Comparison of ENCODE assay signal across 10 cellular contexts in the genomic region with DNA sequence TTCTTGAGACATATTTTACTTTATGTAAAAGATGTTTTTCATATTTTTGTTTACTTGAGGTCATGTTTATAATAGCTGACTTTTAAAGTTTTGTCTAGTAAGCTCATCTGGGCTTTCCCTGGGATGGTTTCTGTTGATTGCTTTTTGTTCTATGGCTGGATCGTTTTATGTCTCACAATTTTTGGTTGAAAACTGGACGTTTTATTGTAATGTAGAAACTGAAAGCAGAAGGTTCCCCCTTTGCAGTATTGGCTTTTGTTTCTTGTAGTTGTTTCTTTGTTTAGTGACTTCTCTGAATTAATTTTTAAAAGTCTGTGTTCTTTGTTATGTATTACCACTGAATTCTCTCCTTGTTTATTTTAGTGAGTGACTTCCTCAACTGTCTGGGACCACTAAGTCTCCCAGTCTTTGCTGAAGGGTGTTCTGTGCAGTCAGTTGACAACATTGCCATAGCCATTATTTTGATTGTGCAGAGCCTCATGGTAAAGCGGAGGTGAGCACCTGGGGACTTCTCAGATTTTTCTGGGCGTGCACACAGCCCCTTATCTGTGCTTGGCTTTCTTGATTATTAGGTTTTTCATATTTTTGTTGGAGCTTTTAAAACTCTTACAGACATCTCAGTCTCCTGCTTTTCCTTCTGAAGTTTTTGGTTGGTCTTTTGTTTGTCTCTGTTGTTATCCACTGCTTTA. TPM values are rescaled to one million over a fixed set of nuclear protein-coding genes. Genes with fewer than 3 reads are reported as not detected.
A peak's percentile ranks its signal among the peaks of the same experiment; 100 is the strongest.
DNase-seq lines count a peak whose midpoint lies in the region; ATAC-seq, FAIRE-seq and TF ChIP-seq lines count a peak whose summit lies in the region.
"Had no signal": no experiment of that assay in that cellular context is flagged by ENCODE, and none has a peak within 500 bp of the region (broad histone marks: within the 10 kb centered on the region; RNA-seq: fewer than 3 reads in every experiment).

No MANE protein-coding gene starts in this region.

- H3K36me3 ChIP-seq in A673 (ENCODE audit: insufficient read depth, low read length, poor library complexity, severe bottlenecking) (no peaks in the 10 kb centered on the region), MM.1S (replicated peaks; ENCODE audit: insufficient read depth, low read length) (no peaks in the 10 kb centered on the region)
- H3K36me3 ChIP-seq: upper lobe of left lung had no signal

- peak overlapping the region; percentile 17 for H3K4me3 Mint-ChIP-seq in dendritic cell treated with granulocyte-macrophage colony-stimulating factor and Interleukin-4, amounts not matched to agents 40 ng/mL and 50 ng/mL, for 4 days

- FAIRE-seq in GM18507 (lab: Jason Lieb, UNC), result peak; percentile 65

- ATAC-seq in HG02852 (IDR thresholded peaks at IDR 0.05; ENCODE audit: unreplicated experiment), result no peak

- no peaks in the 10 kb centered on the region for H3K27me3 Mint-ChIP-seq in dendritic cell treated with granulocyte-macrophage colony-stimulating factor and Interleukin-4, amounts not matched to agents 40 ng/mL and 50 ng/mL, for 4 days

- H3K4me2 ChIP-seq in MM.1S (ENCODE audit: low read depth, low read length), result peak overlapping the region; percentile 60

- DNase-seq in A673 (ENCODE audit: low spot score) (no peak), GM18507 (ENCODE audit: extremely low spot score, insufficient read length, low read depth) (no peak), MM.1S (peak; percentile 19), SHP77 treated with DMSO at 0.1 percent for 48 hours (lab: John Stamatoyannopoulos, UW) (no peak), hypothalamus (lab: John Stamatoyannopoulos, UW) (no peak), AG08396 (ENCODE audit: low spot score) (no peak)
- DNase-seq: upper lobe of left lung had no signal

- no peaks in the 10 kb centered on the region for H3K27me3 ChIP-seq in A673 (replicated peaks; ENCODE audit: insufficient read depth, low read depth, low read length, poor library complexity)
- H3K27me3 ChIP-seq in MM.1S (replicated peaks; ENCODE audit: insufficient read depth, low read length), result no peaks in the 10 kb centered on the region
- H3K27me3 ChIP-seq: upper lobe of left lung had no signal

- H2AFZ ChIP-seq in MM.1S (ENCODE audit: low read length), result no peak overlapping the region
- H2AFZ ChIP-seq: parathyroid adenoma had no signal

- H3K79me2 ChIP-seq in MM.1S (ENCODE audit: low read length), result peaks cover 100% of the 10 kb centered on the region

- H3K9ac ChIP-seq in MM.1S (ENCODE audit: low read length), result no peak overlapping the region
- H3K9ac ChIP-seq: parathyroid adenoma had no signal

- H3K4me1 ChIP-seq in A673 (ENCODE audit: insufficient read depth, low read length, poor library complexity, severe bottlenecking) (peaks cover 28% of the 10 kb centered on the region), MM.1S (ENCODE audit: low read length) (peaks cover 13% of the 10 kb centered on the region; the same call in 1 of the 2 replicates)

- H3K9me3 ChIP-seq in A673 (ENCODE audit: low read depth, low read length, poor library complexity, severe bottlenecking), result peaks cover 15% of the 10 kb centered on the region
- H3K9me3 ChIP-seq in MM.1S (replicated peaks; ENCODE audit: insufficient read depth, low read length), result no peaks in the 10 kb centered on the region
- H3K9me3 ChIP-seq: upper lobe of left lung had no signal

- peaks cover 13% of the 10 kb centered on the region; the same call in 1 of the 2 replicates for H4K20me1 ChIP-seq in MM.1S (ENCODE audit: insufficient read depth, low read length)

- H3K27ac Mint-ChIP-seq in dendritic cell treated with granulocyte-macrophage colony-stimulating factor and Interleukin-4, amounts not matched to agents 40 ng/mL and 50 ng/mL, for 4 days, result peak overlapping the region; percentile 39

- no peak overlapping the region for H3K4me3 ChIP-seq in A673 (ENCODE audit: low read depth, low read length, poor library complexity, severe bottlenecking)
- H3K4me3 ChIP-seq in MM.1S (ENCODE audit: low read length), result peak overlapping the region; percentile 20; the same call in 1 of the 2 replicates
- H3K4me3 ChIP-seq: upper lobe of left lung had no signal

- TF ChIP-seq CTCF in A673 (conservative IDR thresholded peaks at IDR 0.05; ENCODE audit: low read depth, low read length) (no peak), MM.1S (IDR thresholded peaks at IDR 0.05; ENCODE audit: low read length) (no peak)

- intact Hi-C loops in A673 (cut with micrococcal nuclease; ENCODE audit: unreplicated experiment), result no loop called here
- intact Hi-C loops in dendritic cell treated with granulocyte-macrophage colony-stimulating factor and Interleukin-4, amounts not matched to agents 40 ng/mL and 50 ng/mL, for 4 days (cut with micrococcal nuclease), result no loop called here

- H3K9me2 ChIP-seq in MM.1S (replicated peaks; ENCODE audit: insufficient read depth, low read length), result no peaks in the 10 kb centered on the region

- H3K27ac ChIP-seq in A673 (ENCODE audit: low read depth, low read length, poor library complexity, severe bottlenecking) (peak overlapping the region; percentile 2), MM.1S (ENCODE audit: low read length) (peak overlapping the region; percentile 36; the same call in 1 of the 2 replicates)
- H3K27ac ChIP-seq: parathyroid adenoma, upper lobe of left lung had no signal

- no TSS peak for BruUV-seq in A673 (replicated peaks; lab: Mats Ljungman, UMichigan)

- POLR2A ChIA-PET in A673 (lab: Charles Lee; ENCODE audit: low non-redundant PET), result no interaction called here

- peaks cover 53% of the 10 kb centered on the region for H3K4me1 Mint-ChIP-seq in dendritic cell treated with granulocyte-macrophage colony-stimulating factor and Interleukin-4, amounts not matched to agents 40 ng/mL and 50 ng/mL, for 4 days (ENCODE audit: low read depth)

- no peaks in the 10 kb centered on the region for H3K9me3 Mint-ChIP-seq in dendritic cell treated with granulocyte-macrophage colony-stimulating factor and Interleukin-4, amounts not matched to agents 40 ng/mL and 50 ng/mL, for 4 days

- H3K36me3 Mint-ChIP-seq in dendritic cell treated with granulocyte-macrophage colony-stimulating factor and Interleukin-4, amounts not matched to agents 40 ng/mL and 50 ng/mL, for 4 days (ENCODE audit: low read depth), result no peaks in the 10 kb centered on the region

- CTCF ChIA-PET in A673 (lab: Charles Lee), result no interaction called here

- H3F3A ChIP-seq in MM.1S (ENCODE audit: insufficient read depth, low read length), result peaks cover 15% of the 10 kb centered on the region

RNA-seq across cellular contexts. Expression of a gene that starts 31.0 kb away (rescaled TPM):
- 37.0 and 40.9 TPM in 2 replicates for total RNA-seq in A673 (2021)
